8 cellular contexts compared by ENCODE assay signal in the genomic region with DNA sequence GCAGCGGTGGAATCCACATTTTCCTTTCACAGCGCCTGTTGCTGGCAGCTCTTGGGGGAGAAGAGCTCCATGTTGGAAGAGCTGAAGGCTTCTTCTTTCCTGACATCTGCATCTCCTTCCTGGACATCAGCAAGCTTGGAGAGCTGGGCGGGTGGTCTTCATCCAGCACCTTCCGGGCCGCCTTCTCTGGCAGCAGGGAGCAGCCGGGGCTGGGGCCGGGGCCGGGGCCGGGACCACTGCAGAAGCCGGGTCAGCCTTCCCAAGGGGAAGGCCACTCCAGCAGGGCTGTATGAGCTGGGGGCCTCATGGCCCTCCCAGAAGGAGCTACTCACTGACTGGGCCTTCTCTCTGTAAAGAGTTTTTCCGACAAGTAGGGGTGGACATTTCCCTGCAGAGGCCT.
"Had no signal": no experiment of that assay in that cellular context is flagged by ENCODE, and none has a peak within 500 bp of the region (broad histone marks: within the 10 kb centered on the region; RNA-seq: fewer than 3 reads in every experiment).

No MANE protein-coding gene starts in this region.

- H2AFZ ChIP-seq: GM23248, GM23338 had no signal

- H3K4me2 ChIP-seq: GM23338 had no signal

- H3K4me1 ChIP-seq: HAP-1 had no signal

- H3K4me3 ChIP-seq: GM23248, GM23338, HAP-1 had no signal

- H3K27ac ChIP-seq: GM23248 had no signal

- H3K27ac Mint-ChIP-seq: GM23338, HFFc6 had no signal

- H3K4me1 Mint-ChIP-seq: GM23338 had no signal

- H3K4me3 Mint-ChIP-seq: GM23338, H9, HFFc6 had no signal

- H3K9me3 ChIP-seq: HAP-1 had no signal

- H3K36me3 ChIP-seq: HAP-1 had no signal

- ATAC-seq: GM23338, HCT116 had no signal

- H3K9ac ChIP-seq: GM23248 had no signal

- DNase-seq: GM23248, GOT3, H9, HCEC 1CT, HFFc6 had no signal
